Comparison of ENCODE assay signal across 8 cellular contexts in genomic region chr5:7850533-7851239, GRCh38. TPM values are rescaled to one million over a fixed set of nuclear protein-coding genes. Genes with fewer than 3 reads are reported as not detected.
DNase-seq lines count a peak whose midpoint lies in the region; TF ChIP-seq lines count a peak whose summit lies in the region.

TSS of gene CFAP90 (minus strand) at chr5:7851133. CDS start at chr5:7851021, 112 bp downstream.

- H3K4me1 ChIP-seq in mononuclear cell (ENCODE audit: insufficient read depth, low read length) (peaks cover 9% of the 10 kb centered on the region), urinary bladder (ENCODE audit: insufficient read depth) (no peaks in the 10 kb centered on the region)

- H3K36me3 Mint-ChIP-seq in T-helper 1 cell treated with Interleukin-12 subunit alpha and Interleukin-12 subunit beta and Interleukin-4 antibody, amounts not matched to agents 30 μg/mL and 1 μg/mL, for 36 hours (ENCODE audit: low read depth): no peaks in the 10 kb centered on the region
- H3K36me3 Mint-ChIP-seq in endothelial cell (ENCODE audit: low read depth, unreplicated experiment): no peaks in the 10 kb centered on the region

- H3K4me3 Mint-ChIP-seq in T-helper 1 cell treated with Interleukin-12 subunit alpha and Interleukin-12 subunit beta and Interleukin-4 antibody, amounts not matched to agents 30 μg/mL and 1 μg/mL, for 36 hours: peak within 1 kb of the TSS; percentile 79
- peak within 1 kb of the TSS; percentile 86 for H3K4me3 Mint-ChIP-seq in endothelial cell (ENCODE audit: unreplicated experiment)

- H3K27me3 ChIP-seq in mononuclear cell (ENCODE audit: insufficient read depth, low read length): peaks cover 46% of the 10 kb centered on the region

- H3K36me3 ChIP-seq in urinary bladder (ENCODE audit: insufficient read depth): no peaks in the 10 kb centered on the region

- 2% methylated on average over 69 of the region's 70 CpGs for whole genome bisulfite sequencing in urinary bladder

- peak within 1 kb of the TSS; percentile 10 for H3K4me3 ChIP-seq in mononuclear cell (ENCODE audit: low read length)
- H3K4me3 ChIP-seq in urinary bladder (ENCODE audit: low read depth, low read length): peak within 1 kb of the TSS; percentile 67

- H3K27me3 Mint-ChIP-seq in T-helper 1 cell treated with Interleukin-12 subunit alpha and Interleukin-12 subunit beta and Interleukin-4 antibody, amounts not matched to agents 30 μg/mL and 1 μg/mL, for 36 hours (ENCODE audit: low read depth): peaks cover 47% of the 10 kb centered on the region
- H3K27me3 Mint-ChIP-seq in endothelial cell (ENCODE audit: unreplicated experiment): peaks cover 18% of the 10 kb centered on the region

- peak; percentile 45 for TF ChIP-seq CTCF in endothelial cell (IDR thresholded peaks at IDR 0.05; ENCODE audit: unreplicated experiment)

- H3K9me3 ChIP-seq in mononuclear cell (ENCODE audit: low read depth, low read length): no peaks in the 10 kb centered on the region

- peak; percentile 20 to 22 for DNase-seq in stimulated activated CD4-positive, alpha-beta T cell treated with anti-CD3 and anti-CD28 coated beads, Interleukin-2, amount 100 ng/mL, for 24 hours
- DNase-seq in stimulated activated CD4-positive, alpha-beta T cell treated with anti-CD3 and anti-CD28 coated beads, Interleukin-1b, Interleukin-23, amount 100 ng/mL, for 48 hours: no peak
- DNase-seq in endothelial cell (ENCODE audit: low spot score) (peak; percentile 85), HT-29 (ENCODE audit: low spot score) (no peak), NCI-H226 (no peak)

- H3K27ac Mint-ChIP-seq in T-helper 1 cell treated with Interleukin-12 subunit alpha and Interleukin-12 subunit beta and Interleukin-4 antibody, amounts not matched to agents 30 μg/mL and 1 μg/mL, for 36 hours: no peak within 1 kb of the TSS
- peak within 1 kb of the TSS; percentile 82 for H3K27ac Mint-ChIP-seq in endothelial cell (ENCODE audit: unreplicated experiment)

- H3K4me1 Mint-ChIP-seq in T-helper 1 cell treated with Interleukin-12 subunit alpha and Interleukin-12 subunit beta and Interleukin-4 antibody, amounts not matched to agents 30 μg/mL and 1 μg/mL, for 36 hours (ENCODE audit: low read depth): peaks cover 14% of the 10 kb centered on the region
- no peaks in the 10 kb centered on the region for H3K4me1 Mint-ChIP-seq in endothelial cell (ENCODE audit: unreplicated experiment)

- H3K27ac ChIP-seq in urinary bladder (ENCODE audit: low read depth): no peak within 1 kb of the TSS

- H3K9me3 Mint-ChIP-seq in T-helper 1 cell treated with Interleukin-12 subunit alpha and Interleukin-12 subunit beta and Interleukin-4 antibody, amounts not matched to agents 30 μg/mL and 1 μg/mL, for 36 hours: peaks cover 8% of the 10 kb centered on the region
- no peaks in the 10 kb centered on the region for H3K9me3 Mint-ChIP-seq in endothelial cell (ENCODE audit: unreplicated experiment)

RNA-seq across cellular contexts. Expression of gene CFAP90, which starts in this region (rescaled TPM):
- total RNA-seq in endothelial cell (ENCODE audit: unreplicated experiment) (not detected), mononuclear cell (not detected), urinary bladder (0.21 TPM)
- polyA plus RNA-seq in urinary bladder: 0.37 TPM
- not detected in 2 replicates for total RNA-seq in HT-29 (2014; rRNA removed; shearing (Covaris generic))

Comparison
In these comparisons a context has a peak if more than half of its experiments do, and no peak if none do; other contexts are left out.
1. DNase-seq: peak in stimulated activated CD4-positive, alpha-beta T cell treated with anti-CD3 and anti-CD28 coated beads, Interleukin-2, amount 100 ng/mL, for 24 hours (2 of 2); none in stimulated activated CD4-positive, alpha-beta T cell treated with anti-CD3 and anti-CD28 coated beads, Interleukin-1b, Interleukin-23, amount 100 ng/mL, for 48 hours (single experiment), HT-29 (single experiment) and NCI-H226 (single experiment).
2. Peak in DNase-seq in endothelial cell; RNA of the gene not detected or under 1 TPM.